Comparison of ENCODE assay signal across 20 cellular contexts in the genomic region with DNA sequence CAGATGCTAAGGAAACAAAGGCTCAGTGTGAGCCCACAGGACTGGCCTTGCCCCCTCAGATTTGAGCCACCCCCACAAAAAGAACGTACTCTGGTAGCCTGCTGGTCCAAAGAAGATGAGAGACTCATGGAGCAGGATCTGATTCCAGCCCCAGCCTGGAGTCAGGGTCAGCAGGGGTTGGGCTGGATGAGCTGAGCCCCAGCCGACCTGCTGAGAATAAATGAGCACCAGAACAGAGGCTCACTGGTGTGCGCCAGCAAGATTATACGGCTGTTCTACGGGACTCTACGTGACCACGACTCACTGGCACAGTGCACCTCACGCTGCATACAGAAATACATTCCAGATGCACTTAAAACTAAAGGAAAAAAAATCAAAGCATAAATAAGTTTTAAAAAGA.
DNase-seq lines count a peak whose midpoint lies in the region; ATAC-seq and TF ChIP-seq lines count a peak whose summit lies in the region.
"Had no signal": no experiment of that assay in that cellular context is flagged by ENCODE, and none has a peak within 500 bp of the region (broad histone marks: within the 10 kb centered on the region; RNA-seq: fewer than 3 reads in every experiment).

No MANE protein-coding gene starts in this region.

- TF ChIP-seq CTCF in HEK293 (tag by site-specific recombination; IDR thresholded peaks at IDR 0.05) = no peak
- no peak for TF ChIP-seq CTCF in endodermal cell (conservative IDR thresholded peaks at IDR 0.05)

- H3K27me3 Mint-ChIP-seq in T-helper 17 cell (no peaks in the 10 kb centered on the region), endodermal cell (ENCODE audit: insufficient read depth) (peaks cover 11% of the 10 kb centered on the region)
- H3K27me3 Mint-ChIP-seq: CD4-positive, CD25-positive, alpha-beta regulatory T cell had no signal

- peak overlapping the region; percentile 88 for H2AK5ac ChIP-seq in neuronal stem cell (ENCODE audit: low read depth, low read length)

- ATAC-seq in T-helper 17 cell = no peak

- POLR2A ChIA-PET in HEK293 (lab: Yijun Ruan, JAX) = no interaction called here

- WGBS in endodermal cell (ENCODE audit: insufficient coverage in 1 of 2, insufficient read length in 1 of 2), 2 experiments = 88 to 93% methylated on average over 8 of the region's 8 CpGs
- no CpG with 5 or more reads among the region's 8 CpGs for WGBS in neuronal stem cell (ENCODE audit: extremely low coverage in 2 of 2, insufficient read length in 2 of 2, insufficient replicate concordance in 1 of 2), 2 donors

- H3K36me3 ChIP-seq in HEK293 (ENCODE audit: control insufficient read depth in 2 of 2, insufficient read depth in 1 of 2, low read length in 2 of 2) (no peaks in the 10 kb centered on the region), endodermal cell (ENCODE audit: control insufficient read depth, insufficient read depth, low read length) (no peaks in the 10 kb centered on the region), neuronal stem cell (replicated peaks in 1 of 2; ENCODE audit: control insufficient read depth in 2 of 2, insufficient read depth in 2 of 2, low read length in 2 of 2) (no peaks in the 10 kb centered on the region)
- H3K36me3 ChIP-seq: BE2C, BLaER1 had no signal

- H3K4me3 Mint-ChIP-seq in T-helper 17 cell = no peak overlapping the region
- H3K4me3 Mint-ChIP-seq in endodermal cell = no peak overlapping the region
- H3K4me3 Mint-ChIP-seq: CD14-positive monocyte; CD4-positive, alpha-beta memory T cell; CD4-positive, CD25-positive, alpha-beta regulatory T cell; CD8-positive, alpha-beta memory T cell had no signal

- H4K8ac ChIP-seq in neuronal stem cell (ENCODE audit: low read depth, low read length) = peak overlapping the region; percentile 29

- H3K4me3 ChIP-seq in HEK293 (ENCODE audit: low read depth, low read length) (no peak overlapping the region), endodermal cell (ENCODE audit: low read length) (no peak overlapping the region), neuronal stem cell (ENCODE audit: low read length in 2 of 2) (no peak overlapping the region)
- H3K4me3 ChIP-seq: BLaER1 had no signal

- peak overlapping the region; percentile 68 for H4K91ac ChIP-seq in neuronal stem cell (ENCODE audit: low read depth, low read length, poor library complexity)

- H3K27ac ChIP-seq in HEK293 (ENCODE audit: extremely low read depth, low read depth, low read length) (no peak overlapping the region), endodermal cell (ENCODE audit: low read depth, low read length) (peak overlapping the region; percentile 65), neuronal stem cell (replicated peaks; ENCODE audit: low read length) (no peak overlapping the region)
- H3K27ac ChIP-seq: BLaER1 had no signal

- H3K27ac Mint-ChIP-seq in T-helper 17 cell (peak overlapping the region; percentile 72), endodermal cell (no peak overlapping the region)
- H3K27ac Mint-ChIP-seq: CD4-positive, CD25-positive, alpha-beta regulatory T cell; CD8-positive, alpha-beta memory T cell had no signal

- no peak overlapping the region for H2BK120ac ChIP-seq in neuronal stem cell (ENCODE audit: low read depth, low read length)

- H3K4me1 ChIP-seq in HEK293 (ENCODE audit: control insufficient read depth, insufficient read depth, low read length) (no peaks in the 10 kb centered on the region), endodermal cell (ENCODE audit: control insufficient read depth, insufficient read depth, low read length) (no peaks in the 10 kb centered on the region), neuronal stem cell (ENCODE audit: control insufficient read depth in 2 of 2, insufficient read depth in 1 of 2, low read depth in 1 of 2, low read length in 2 of 2) (peaks cover 0 to 31% of the 10 kb centered on the region in 2 donors)
- H3K4me1 ChIP-seq: Caco-2 had no signal

- no peak overlapping the region for H3K14ac ChIP-seq in neuronal stem cell (ENCODE audit: low read length)

- H3K18ac ChIP-seq in neuronal stem cell (ENCODE audit: low read length) = peak overlapping the region; percentile 86

- peak overlapping the region; percentile 94 for H2BK12ac ChIP-seq in neuronal stem cell (ENCODE audit: low read length)

- DNase-seq in T-helper 17 cell = no peak
- no peak for DNase-seq in endodermal cell
- DNase-seq in neuronal stem cell (ENCODE audit: low spot score) = no peak
- no peak for DNase-seq in COLO668 (lab: John Stamatoyannopoulos, UW; ENCODE audit: unreplicated experiment)
- no peak for DNase-seq in NCI-H524 treated with DMSO at 0.1 percent for 48 hours (lab: John Stamatoyannopoulos, UW)
- DNase-seq in superior temporal gyrus (ENCODE audit: extremely low spot score) = no peak
- no peak for DNase-seq in effector CD4-positive, alpha-beta T cell
- DNase-seq: 8988T; ACHN; BE2C; Caco-2; Calu3; CD4-positive, alpha-beta memory T cell; CD4-positive, CD25-positive, alpha-beta regulatory T cell; CD8-positive, alpha-beta memory T cell; DMS79 treated with DMSO at 0.1 percent for 48 hours; GF-D8 had no signal

- H2BK5ac ChIP-seq in neuronal stem cell (ENCODE audit: low read length) = peak overlapping the region; percentile 13

- peak overlapping the region; percentile 68 for H3K4ac ChIP-seq in neuronal stem cell (ENCODE audit: low read length)

- no peak overlapping the region for H2AFZ ChIP-seq in neuronal stem cell (ENCODE audit: low read length)

- H3K9me3 Mint-ChIP-seq in endodermal cell = no peaks in the 10 kb centered on the region
- H3K9me3 Mint-ChIP-seq: CD8-positive, alpha-beta memory T cell had no signal

- H3K4me2 ChIP-seq in neuronal stem cell (ENCODE audit: insufficient read depth, low read length, poor library complexity, severe bottlenecking) = no peak overlapping the region
- H3K4me2 ChIP-seq: BLaER1 had no signal

- H3K9ac ChIP-seq in endodermal cell (ENCODE audit: extremely low read depth, low read length, poor library complexity, severe bottlenecking) = no peak overlapping the region
- no peak overlapping the region for H3K9ac ChIP-seq in neuronal stem cell (ENCODE audit: low read depth, low read length, poor library complexity)
- H3K9ac ChIP-seq: BLaER1 had no signal

- H3K36me3 Mint-ChIP-seq in T-helper 17 cell (ENCODE audit: low read depth) (no peaks in the 10 kb centered on the region), endodermal cell (ENCODE audit: low read depth) (no peaks in the 10 kb centered on the region)
- H3K36me3 Mint-ChIP-seq: CD14-positive monocyte; CD4-positive, alpha-beta memory T cell; CD4-positive, CD25-positive, alpha-beta regulatory T cell; CD8-positive, alpha-beta memory T cell had no signal

- no peaks in the 10 kb centered on the region for H3K27me3 ChIP-seq in endodermal cell (ENCODE audit: control insufficient read depth, insufficient read depth, low read length, poor library complexity, severe bottlenecking)
- H3K27me3 ChIP-seq in neuronal stem cell (ENCODE audit: control insufficient read depth in 3 of 3, insufficient read depth in 3 of 3, low read depth in 1 of 3, low read length in 3 of 3) = peaks cover 0 to 14% (median 0%) of the 10 kb centered on the region in 3 experiments
- H3K27me3 ChIP-seq: BE2C, BLaER1 had no signal

- no peak overlapping the region for H3K23ac ChIP-seq in neuronal stem cell (ENCODE audit: low read depth, low read length, poor library complexity)

- H3K79me1 ChIP-seq in neuronal stem cell (ENCODE audit: low read depth, low read length) = no peaks in the 10 kb centered on the region

- peak overlapping the region; percentile 19 for H2BK15ac ChIP-seq in neuronal stem cell (ENCODE audit: low read length)

- CTCF ChIA-PET in HEK293 (lab: Yijun Ruan, JAX) = interaction anchor here (0.5 to 1.3 kb wide), 3 partner anchors 9 to 1292 kb away, joined by 5 read pairs; no protein-coding TSS in a partner anchor

- H3K9me3 ChIP-seq in HEK293 (ENCODE audit: control insufficient read depth, insufficient read depth, low read depth, low read length) (no peaks in the 10 kb centered on the region), T-helper 17 cell (ENCODE audit: control insufficient read depth, low read length, poor library complexity, severe bottlenecking) (no peaks in the 10 kb centered on the region), endodermal cell (ENCODE audit: control insufficient read depth, low read length) (no peaks in the 10 kb centered on the region), neuronal stem cell (replicated peaks in 1 of 2; ENCODE audit: control insufficient read depth in 2 of 2, insufficient read depth in 1 of 2, low read depth in 1 of 2, low read length in 2 of 2) (peaks cover 0 to 4% of the 10 kb centered on the region in 2 donors)
- H3K9me3 ChIP-seq: BE2C, BLaER1, Caco-2 had no signal

- peaks cover 12% of the 10 kb centered on the region for H3K4me1 Mint-ChIP-seq in T-helper 17 cell
- H3K4me1 Mint-ChIP-seq in endodermal cell = peaks cover 14% of the 10 kb centered on the region

TF ChIP-seq in HEK293, 187 proteins besides CTCF, POLR2A, EP300 and RAD21:
- TF ChIP-seq ZNF366 (tag by site-specific recombination; conservative IDR thresholded peaks at IDR 0.05) (no peak), ZIC2 (tag by site-specific recombination; IDR thresholded peaks at IDR 0.05) (peak; percentile 85), ZXDB (tag by site-specific recombination; IDR thresholded peaks at IDR 0.05) (no peak), ZNF16 (tag by site-specific recombination; IDR thresholded peaks at IDR 0.05; ENCODE audit: low read depth) (no peak)
- TF ChIP-seq, protein P1, sequence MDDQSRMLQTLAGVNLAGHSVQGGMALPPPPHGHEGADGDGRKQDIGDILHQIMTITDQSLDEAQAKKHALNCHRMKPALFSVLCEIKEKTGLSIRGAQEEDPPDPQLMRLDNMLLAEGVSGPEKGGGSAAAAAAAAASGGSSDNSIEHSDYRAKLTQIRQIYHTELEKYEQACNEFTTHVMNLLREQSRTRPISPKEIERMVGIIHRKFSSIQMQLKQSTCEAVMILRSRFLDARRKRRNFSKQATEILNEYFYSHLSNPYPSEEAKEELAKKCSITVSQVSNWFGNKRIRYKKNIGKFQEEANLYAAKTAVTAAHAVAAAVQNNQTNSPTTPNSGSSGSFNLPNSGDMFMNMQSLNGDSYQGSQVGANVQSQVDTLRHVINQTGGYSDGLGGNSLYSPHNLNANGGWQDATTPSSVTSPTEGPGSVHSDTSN (CRISPR knock-in tag; IDR thresholded peaks at IDR 0.05) = no peak
